In the genomic region with DNA sequence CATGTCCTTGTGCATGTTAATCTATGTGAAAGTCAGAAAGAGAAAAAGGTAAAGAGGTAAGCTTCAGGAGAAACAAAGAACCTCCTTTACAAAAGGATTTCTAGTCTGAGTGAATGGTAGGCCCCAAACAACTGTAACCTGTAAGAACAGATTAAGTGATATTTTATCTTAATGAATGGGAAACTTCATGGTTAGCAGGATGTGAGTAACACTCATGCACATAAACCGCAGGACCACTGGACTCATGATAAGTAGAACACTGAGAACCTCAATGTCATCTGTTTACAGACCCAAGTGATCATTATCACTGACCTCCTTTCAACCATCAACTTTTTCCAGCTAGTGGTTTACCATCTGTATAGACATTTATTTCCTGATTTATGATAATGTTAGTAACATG, we compare ENCODE assay signal across 1 cellular context.
A peak's percentile ranks its signal among the peaks of the same experiment; 100 is the strongest.
TF ChIP-seq lines count a peak whose summit lies in the region.

No MANE protein-coding gene starts in this region.

TF ChIP-seq in K562, 482 proteins besides CTCF, POLR2A, EP300 and RAD21 (continues in another document):
- TF ChIP-seq PREB (CRISPR knock-in tag; IDR thresholded peaks at IDR 0.05) (no peak), ZNF639 (CRISPR knock-in tag; conservative IDR thresholded peaks at IDR 0.05 in 1 of 2, IDR thresholded peaks at IDR 0.05 in 1 of 2) (no peak), EHMT2 (IDR thresholded peaks at IDR 0.05) (no peak), JUND (IDR thresholded peaks at IDR 0.05; ENCODE audit: borderline replicate concordance, low read depth, low read length) (peak; percentile 91), JUND (tag; IDR thresholded peaks at IDR 0.05; ENCODE audit: borderline replicate concordance, low read depth, low read length) (peak; percentile 71; the same call in 1 of the 3 replicates), MIER1 (IDR thresholded peaks at IDR 0.05; ENCODE audit: low read depth) (no peak), U2AF2 (optimal IDR thresholded peaks at IDR 0.05; ENCODE audit: low read depth, low read length) (no peak), TGIF2 (CRISPR knock-in tag; IDR thresholded peaks at IDR 0.05) (no peak), TRIM24 (IDR thresholded peaks at IDR 0.05) (peak; percentile 84 to 90), DPF2 (IDR thresholded peaks at IDR 0.05) (peak; percentile 90), MCM5 (IDR thresholded peaks at IDR 0.05; ENCODE audit: low read depth) (no peak), SMARCB1 (IDR thresholded peaks at IDR 0.05; ENCODE audit: insufficient read length, low read depth) (no peak), NBN (IDR thresholded peaks at IDR 0.05; ENCODE audit: low read depth) (no peak; the same call in 1 of the 2 replicates), ZFPM2 (CRISPR knock-in tag; IDR thresholded peaks at IDR 0.05) (no peak), MAFF (IDR thresholded peaks at IDR 0.05; ENCODE audit: low read length) (no peak; the same call in 1 of the 2 replicates), ZBTB5 (IDR thresholded peaks at IDR 0.05) (no peak), ZNF695 (CRISPR knock-in tag; IDR thresholded peaks at IDR 0.05) (no peak), ZBTB12 (CRISPR knock-in tag; IDR thresholded peaks at IDR 0.05) (no peak), SMAD4 (CRISPR knock-in tag; conservative IDR thresholded peaks at IDR 0.05) (no peak; the same call in 1 of the 2 replicates), BMI1 (IDR thresholded peaks at IDR 0.05; ENCODE audit: low read length) (no peak), MTF1 (CRISPR knock-in tag; IDR thresholded peaks at IDR 0.05; ENCODE audit: borderline replicate concordance) (no peak), ZFP36 (IDR thresholded peaks at IDR 0.05; ENCODE audit: low read depth, low read length, partially characterized antibody) (no peak), CREB3L1 (IDR thresholded peaks at IDR 0.05; ENCODE audit: borderline replicate concordance, low read depth) (no peak), ARID3B (CRISPR knock-in tag; IDR thresholded peaks at IDR 0.05; ENCODE audit: borderline replicate concordance) (no peak), STAT5B (CRISPR knock-in tag; IDR thresholded peaks at IDR 0.05) (no peak), JUN (IDR thresholded peaks at IDR 0.05; ENCODE audit: borderline replicate concordance, low read depth, low read length) (peak; percentile 77), JUN (CRISPR knock-in tag; IDR thresholded peaks at IDR 0.05; ENCODE audit: borderline replicate concordance) (no peak), NR2C2 (CRISPR knock-in tag; IDR thresholded peaks at IDR 0.05) (no peak), NR2C2 (tag; IDR thresholded peaks at IDR 0.05) (peak; percentile 63; the same call in 1 of the 2 replicates), LEF1 (IDR thresholded peaks at IDR 0.05) (peak; percentile 69; the same call in 1 of the 2 replicates), ZNF212 (CRISPR knock-in tag; IDR thresholded peaks at IDR 0.05) (no peak), SOX6 (IDR thresholded peaks at IDR 0.05) (peak; percentile 90), SNRNP70 (optimal IDR thresholded peaks at IDR 0.05; ENCODE audit: low read depth, low read length) (no peak)
- TF ChIP-seq, protein P1, sequence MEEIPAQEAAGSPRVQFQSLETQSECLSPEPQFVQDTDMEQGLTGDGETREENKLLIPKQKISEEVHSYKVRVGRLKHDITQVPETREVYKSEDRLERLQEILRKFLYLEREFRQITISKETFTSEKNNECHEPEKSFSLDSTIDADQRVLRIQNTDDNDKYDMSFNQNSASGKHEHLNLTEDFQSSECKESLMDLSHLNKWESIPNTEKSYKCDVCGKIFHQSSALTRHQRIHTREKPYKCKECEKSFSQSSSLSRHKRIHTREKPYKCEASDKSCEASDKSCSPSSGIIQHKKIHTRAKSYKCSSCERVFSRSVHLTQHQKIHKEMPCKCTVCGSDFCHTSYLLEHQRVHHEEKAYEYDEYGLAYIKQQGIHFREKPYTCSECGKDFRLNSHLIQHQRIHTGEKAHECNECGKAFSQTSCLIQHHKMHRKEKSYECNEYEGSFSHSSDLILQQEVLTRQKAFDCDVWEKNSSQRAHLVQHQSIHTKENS (CRISPR knock-in tag; IDR thresholded peaks at IDR 0.05), result no peak
- TF ChIP-seq, protein P2, sequence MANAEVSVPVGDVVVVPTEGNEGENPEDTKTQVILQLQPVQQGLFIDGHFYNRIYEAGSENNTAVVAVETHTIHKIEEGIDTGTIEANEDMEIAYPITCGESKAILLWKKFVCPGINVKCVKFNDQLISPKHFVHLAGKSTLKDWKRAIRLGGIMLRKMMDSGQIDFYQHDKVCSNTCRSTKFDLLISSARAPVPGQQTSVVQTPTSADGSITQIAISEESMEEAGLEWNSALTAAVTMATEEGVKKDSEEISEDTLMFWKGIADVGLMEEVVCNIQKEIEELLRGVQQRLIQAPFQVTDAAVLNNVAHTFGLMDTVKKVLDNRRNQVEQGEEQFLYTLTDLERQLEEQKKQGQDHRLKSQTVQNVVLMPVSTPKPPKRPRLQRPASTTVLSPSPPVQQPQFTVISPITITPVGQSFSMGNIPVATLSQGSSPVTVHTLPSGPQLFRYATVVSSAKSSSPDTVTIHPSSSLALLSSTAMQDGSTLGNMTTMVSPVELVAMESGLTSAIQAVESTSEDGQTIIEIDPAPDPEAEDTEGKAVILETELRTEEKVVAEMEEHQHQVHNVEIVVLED (CRISPR knock-in tag; IDR thresholded peaks at IDR 0.05), result no peak
- TF ChIP-seq, protein P3, sequence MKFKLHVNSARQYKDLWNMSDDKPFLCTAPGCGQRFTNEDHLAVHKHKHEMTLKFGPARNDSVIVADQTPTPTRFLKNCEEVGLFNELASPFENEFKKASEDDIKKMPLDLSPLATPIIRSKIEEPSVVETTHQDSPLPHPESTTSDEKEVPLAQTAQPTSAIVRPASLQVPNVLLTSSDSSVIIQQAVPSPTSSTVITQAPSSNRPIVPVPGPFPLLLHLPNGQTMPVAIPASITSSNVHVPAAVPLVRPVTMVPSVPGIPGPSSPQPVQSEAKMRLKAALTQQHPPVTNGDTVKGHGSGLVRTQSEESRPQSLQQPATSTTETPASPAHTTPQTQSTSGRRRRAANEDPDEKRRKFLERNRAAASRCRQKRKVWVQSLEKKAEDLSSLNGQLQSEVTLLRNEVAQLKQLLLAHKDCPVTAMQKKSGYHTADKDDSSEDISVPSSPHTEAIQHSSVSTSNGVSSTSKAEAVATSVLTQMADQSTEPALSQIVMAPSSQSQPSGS (CRISPR knock-in tag; IDR thresholded peaks at IDR 0.05), result no peak
- TF ChIP-seq, protein P4, sequence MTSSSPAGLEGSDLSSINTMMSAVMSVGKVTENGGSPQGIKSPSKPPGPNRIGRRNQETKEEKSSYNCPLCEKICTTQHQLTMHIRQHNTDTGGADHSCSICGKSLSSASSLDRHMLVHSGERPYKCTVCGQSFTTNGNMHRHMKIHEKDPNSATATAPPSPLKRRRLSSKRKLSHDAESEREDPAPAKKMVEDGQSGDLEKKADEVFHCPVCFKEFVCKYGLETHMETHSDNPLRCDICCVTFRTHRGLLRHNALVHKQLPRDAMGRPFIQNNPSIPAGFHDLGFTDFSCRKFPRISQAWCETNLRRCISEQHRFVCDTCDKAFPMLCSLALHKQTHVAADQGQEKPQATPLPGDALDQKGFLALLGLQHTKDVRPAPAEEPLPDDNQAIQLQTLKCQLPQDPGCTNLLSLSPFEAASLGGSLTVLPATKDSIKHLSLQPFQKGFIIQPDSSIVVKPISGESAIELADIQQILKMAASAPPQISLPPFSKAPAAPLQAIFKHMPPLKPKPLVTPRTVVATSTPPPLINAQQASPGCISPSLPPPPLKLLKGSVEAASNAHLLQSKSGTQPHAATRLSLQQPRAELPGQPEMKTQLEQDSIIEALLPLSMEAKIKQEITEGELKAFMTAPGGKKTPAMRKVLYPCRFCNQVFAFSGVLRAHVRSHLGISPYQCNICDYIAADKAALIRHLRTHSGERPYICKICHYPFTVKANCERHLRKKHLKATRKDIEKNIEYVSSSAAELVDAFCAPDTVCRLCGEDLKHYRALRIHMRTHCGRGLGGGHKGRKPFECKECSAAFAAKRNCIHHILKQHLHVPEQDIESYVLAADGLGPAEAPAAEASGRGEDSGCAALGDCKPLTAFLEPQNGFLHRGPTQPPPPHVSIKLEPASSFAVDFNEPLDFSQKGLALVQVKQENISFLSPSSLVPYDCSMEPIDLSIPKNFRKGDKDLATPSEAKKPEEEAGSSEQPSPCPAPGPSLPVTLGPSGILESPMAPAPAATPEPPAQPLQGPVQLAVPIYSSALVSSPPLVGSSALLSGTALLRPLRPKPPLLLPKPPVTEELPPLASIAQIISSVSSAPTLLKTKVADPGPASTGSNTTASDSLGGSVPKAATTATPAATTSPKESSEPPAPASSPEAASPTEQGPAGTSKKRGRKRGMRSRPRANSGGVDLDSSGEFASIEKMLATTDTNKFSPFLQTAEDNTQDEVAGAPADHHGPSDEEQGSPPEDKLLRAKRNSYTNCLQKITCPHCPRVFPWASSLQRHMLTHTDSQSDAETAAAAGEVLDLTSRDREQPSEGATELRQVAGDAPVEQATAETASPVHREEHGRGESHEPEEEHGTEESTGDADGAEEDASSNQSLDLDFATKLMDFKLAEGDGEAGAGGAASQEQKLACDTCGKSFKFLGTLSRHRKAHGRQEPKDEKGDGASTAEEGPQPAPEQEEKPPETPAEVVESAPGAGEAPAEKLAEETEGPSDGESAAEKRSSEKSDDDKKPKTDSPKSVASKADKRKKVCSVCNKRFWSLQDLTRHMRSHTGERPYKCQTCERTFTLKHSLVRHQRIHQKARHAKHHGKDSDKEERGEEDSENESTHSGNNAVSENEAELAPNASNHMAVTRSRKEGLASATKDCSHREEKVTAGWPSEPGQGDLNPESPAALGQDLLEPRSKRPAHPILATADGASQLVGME (CRISPR knock-in tag; IDR thresholded peaks at IDR 0.05), result no peak
